ENCODE assay signal across 13 cellular contexts in the genomic region with DNA sequence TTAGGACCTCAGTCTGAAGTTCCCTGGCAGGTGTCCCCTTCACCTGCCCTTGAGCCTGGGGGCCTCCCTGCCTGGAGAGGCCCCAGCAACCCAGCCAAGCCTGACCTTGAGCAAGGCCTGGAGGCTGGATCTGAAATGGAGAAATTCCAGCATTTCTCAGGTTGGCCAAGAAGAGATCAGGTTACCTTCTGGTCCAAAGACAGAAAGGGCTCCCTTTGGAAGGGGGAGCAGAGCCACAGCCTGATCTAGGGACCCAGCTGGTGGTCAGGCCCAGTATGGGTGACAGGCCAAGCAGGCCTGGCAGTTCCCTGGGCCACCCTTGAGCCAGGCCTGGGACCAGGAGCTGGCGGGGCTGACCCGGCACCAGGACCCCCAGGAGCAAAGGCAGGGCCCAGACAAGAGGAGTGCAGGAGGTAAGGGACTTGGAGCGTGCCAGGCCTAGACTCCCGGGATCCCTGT.
DNase-seq lines count a peak whose midpoint lies in the region; ATAC-seq, FAIRE-seq and TF ChIP-seq lines count a peak whose summit lies in the region.
"Had no signal": no experiment of that assay in that cellular context is flagged by ENCODE, and none has a peak within 500 bp of the region (broad histone marks: within the 10 kb centered on the region; RNA-seq: fewer than 3 reads in every experiment).

No MANE protein-coding gene starts in this region.

- ATAC-seq in body of pancreas: peak; percentile 41
- ATAC-seq: activated T-cell treated with anti-CD3 and anti-CD28 coated beads, Interleukin-2, amount 50 U/mL, for 72 hours; Panc1 had no signal

- H3K36me3 ChIP-seq in body of pancreas (replicated peaks in 1 of 2; ENCODE audit: insufficient read depth in 1 of 2, low read depth in 2 of 2) (no peaks in the 10 kb centered on the region), liver (ENCODE audit: control insufficient read depth in 4 of 4, insufficient read depth in 3 of 4, low read depth in 1 of 4, low read length in 3 of 4) (peaks cover 0 to 1% (median 0%) of the 10 kb centered on the region in 4 donors), small intestine (ENCODE audit: control insufficient read depth in 2 of 2, insufficient read depth in 2 of 2, low read length in 2 of 2) (no peaks in the 10 kb centered on the region)

- no peak for TF ChIP-seq CTCF in body of pancreas (IDR thresholded peaks at IDR 0.05)
- TF ChIP-seq CTCF in liver (IDR thresholded peaks at IDR 0.05; ENCODE audit: low read depth, low read length, missing input control): no peak

- H3K27ac ChIP-seq in body of pancreas: peak overlapping the region; percentile 11 to 73 (median 70)
- peak overlapping the region; percentile 92 to 97 for H3K27ac ChIP-seq in liver (ENCODE audit: low read depth in 1 of 2, low read length in 2 of 2)
- peak overlapping the region; percentile 1 to 85 for H3K27ac ChIP-seq in small intestine (ENCODE audit: low read depth in 1 of 2, low read length in 1 of 2)
- H3K27ac ChIP-seq: KMS-11 had no signal

- WGBS in body of pancreas, 2 donors: 71 to 83% methylated on average over 1 to 4 of the region's 4 CpGs
- WGBS in liver: 33% methylated on average over 4 of the region's 4 CpGs
- WGBS in small intestine, 3 donors: 76 to 94% (median 85%) methylated on average over 4 of the region's 4 CpGs

- H3K27me3 ChIP-seq in body of pancreas (no peaks in the 10 kb centered on the region), liver (ENCODE audit: control insufficient read depth in 4 of 4, insufficient read depth in 4 of 4, low read length in 3 of 4) (no peaks in the 10 kb centered on the region), small intestine (ENCODE audit: control insufficient read depth in 2 of 2, insufficient read depth in 2 of 2, low read length in 2 of 2) (peaks cover 0 to 10% of the 10 kb centered on the region in 2 donors)

- no peak overlapping the region for H3K4me3 ChIP-seq in body of pancreas
- peak overlapping the region; percentile 70 to 85 (median 74) for H3K4me3 ChIP-seq in liver (ENCODE audit: low read depth in 1 of 3, low read length in 3 of 3)
- H3K4me3 ChIP-seq in small intestine (ENCODE audit: low read depth in 1 of 2, low read length in 2 of 2): no peak overlapping the region

- no peak for TF ChIP-seq RAD21 in liver (IDR thresholded peaks at IDR 0.05)

- H3K9me3 ChIP-seq in body of pancreas: peaks cover 0 to 11% (median 0%) of the 10 kb centered on the region in 3 donors
- H3K9me3 ChIP-seq in liver (ENCODE audit: control insufficient read depth in 4 of 4, low read length in 3 of 4): no peaks in the 10 kb centered on the region
- H3K9me3 ChIP-seq in small intestine (ENCODE audit: control insufficient read depth, low read depth): no peaks in the 10 kb centered on the region

- no peak for FAIRE-seq in small intestine (lab: Jason Lieb, UNC)

- H3K4me1 ChIP-seq in body of pancreas (peaks cover 22% of the 10 kb centered on the region), liver (ENCODE audit: control insufficient read depth in 4 of 4, insufficient read depth in 4 of 4, low read length in 3 of 4) (peaks cover 3 to 21% (median 5%) of the 10 kb centered on the region in 4 donors), small intestine (ENCODE audit: control insufficient read depth in 2 of 2, insufficient read depth in 1 of 2, low read depth in 1 of 2, low read length in 1 of 2) (no peaks in the 10 kb centered on the region)

- TF ChIP-seq POLR2A in body of pancreas (IDR thresholded peaks at IDR 0.05): no peak

- peak; percentile 33 for DNase-seq in GM03348 (ENCODE audit: low spot score)
- peak in 2 of 4 donors; percentile 16 to 39 for DNase-seq in body of pancreas
- no peak for DNase-seq in small intestine
- no peak for DNase-seq in RKO (ENCODE audit: low spot score)
- DNase-seq in RPMI8226: no peak
- no peak for DNase-seq in activated CD4-positive, CD25-positive, alpha-beta regulatory T cell (lab: John Stamatoyannopoulos, UW)
- no peak for DNase-seq in C1 segment of cervical spinal cord (lab: John Stamatoyannopoulos, UW)
- DNase-seq: activated T-cell treated with anti-CD3 and anti-CD28 coated beads, Interleukin-2, amount 50 U/mL, for 72 hours; central memory CD4-positive, alpha-beta T cell; NCI-H2171 treated with DMSO at 0.1 percent for 48 hours had no signal

- peak overlapping the region; percentile 82 to 100 for H3K9ac ChIP-seq in liver (ENCODE audit: low read depth in 1 of 2, low read length in 2 of 2)
- H3K9ac ChIP-seq: KMS-11 had no signal

- intact Hi-C loops in body of pancreas (cut with DNase I): no loop called here

TF ChIP-seq in liver, 16 proteins besides CTCF, POLR2A, EP300 and RAD21:
- TF ChIP-seq SP1 (IDR thresholded peaks at IDR 0.05): no peak
- peak; percentile 16 to 47 for TF ChIP-seq HNF4A (conservative IDR thresholded peaks at IDR 0.05)
- TF ChIP-seq JUND (IDR thresholded peaks at IDR 0.05): no peak
- TF ChIP-seq, protein P1, sequence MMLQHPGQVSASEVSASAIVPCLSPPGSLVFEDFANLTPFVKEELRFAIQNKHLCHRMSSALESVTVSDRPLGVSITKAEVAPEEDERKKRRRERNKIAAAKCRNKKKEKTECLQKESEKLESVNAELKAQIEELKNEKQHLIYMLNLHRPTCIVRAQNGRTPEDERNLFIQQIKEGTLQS (IDR thresholded peaks at IDR 0.05): no peak
- TF ChIP-seq RXRA (IDR thresholded peaks at IDR 0.05): peak in 1 of 2 donors; percentile 14
- TF ChIP-seq NR2F2 (IDR thresholded peaks at IDR 0.05): no peak
- no peak for TF ChIP-seq TAF1 (conservative IDR thresholded peaks at IDR 0.05)
- no peak for TF ChIP-seq EGR1 (IDR thresholded peaks at IDR 0.05; ENCODE audit: low read depth in 2 of 2)
- no peak for TF ChIP-seq FOXA1 (IDR thresholded peaks at IDR 0.05)
- no peak for TF ChIP-seq HNF4G (IDR thresholded peaks at IDR 0.05)
- TF ChIP-seq, protein P2, sequence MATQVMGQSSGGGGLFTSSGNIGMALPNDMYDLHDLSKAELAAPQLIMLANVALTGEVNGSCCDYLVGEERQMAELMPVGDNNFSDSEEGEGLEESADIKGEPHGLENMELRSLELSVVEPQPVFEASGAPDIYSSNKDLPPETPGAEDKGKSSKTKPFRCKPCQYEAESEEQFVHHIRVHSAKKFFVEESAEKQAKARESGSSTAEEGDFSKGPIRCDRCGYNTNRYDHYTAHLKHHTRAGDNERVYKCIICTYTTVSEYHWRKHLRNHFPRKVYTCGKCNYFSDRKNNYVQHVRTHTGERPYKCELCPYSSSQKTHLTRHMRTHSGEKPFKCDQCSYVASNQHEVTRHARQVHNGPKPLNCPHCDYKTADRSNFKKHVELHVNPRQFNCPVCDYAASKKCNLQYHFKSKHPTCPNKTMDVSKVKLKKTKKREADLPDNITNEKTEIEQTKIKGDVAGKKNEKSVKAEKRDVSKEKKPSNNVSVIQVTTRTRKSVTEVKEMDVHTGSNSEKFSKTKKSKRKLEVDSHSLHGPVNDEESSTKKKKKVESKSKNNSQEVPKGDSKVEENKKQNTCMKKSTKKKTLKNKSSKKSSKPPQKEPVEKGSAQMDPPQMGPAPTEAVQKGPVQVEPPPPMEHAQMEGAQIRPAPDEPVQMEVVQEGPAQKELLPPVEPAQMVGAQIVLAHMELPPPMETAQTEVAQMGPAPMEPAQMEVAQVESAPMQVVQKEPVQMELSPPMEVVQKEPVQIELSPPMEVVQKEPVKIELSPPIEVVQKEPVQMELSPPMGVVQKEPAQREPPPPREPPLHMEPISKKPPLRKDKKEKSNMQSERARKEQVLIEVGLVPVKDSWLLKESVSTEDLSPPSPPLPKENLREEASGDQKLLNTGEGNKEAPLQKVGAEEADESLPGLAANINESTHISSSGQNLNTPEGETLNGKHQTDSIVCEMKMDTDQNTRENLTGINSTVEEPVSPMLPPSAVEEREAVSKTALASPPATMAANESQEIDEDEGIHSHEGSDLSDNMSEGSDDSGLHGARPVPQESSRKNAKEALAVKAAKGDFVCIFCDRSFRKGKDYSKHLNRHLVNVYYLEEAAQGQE (IDR thresholded peaks at IDR 0.05): no peak

Comparison
In these comparisons a context has a peak if more than half of its experiments do, and no peak if none do; other contexts are left out.
1. H3K27ac ChIP-seq: peak in every context shown above with its lines; median percentile 94 in liver; 70 in body of pancreas; 43 in small intestine.
2. H3K4me3 ChIP-seq: peak in liver (3 of 3); none in body of pancreas (0 of 2) and small intestine (0 of 2).